Comparison of ENCODE assay signal across 8 cellular contexts in the genomic region with DNA sequence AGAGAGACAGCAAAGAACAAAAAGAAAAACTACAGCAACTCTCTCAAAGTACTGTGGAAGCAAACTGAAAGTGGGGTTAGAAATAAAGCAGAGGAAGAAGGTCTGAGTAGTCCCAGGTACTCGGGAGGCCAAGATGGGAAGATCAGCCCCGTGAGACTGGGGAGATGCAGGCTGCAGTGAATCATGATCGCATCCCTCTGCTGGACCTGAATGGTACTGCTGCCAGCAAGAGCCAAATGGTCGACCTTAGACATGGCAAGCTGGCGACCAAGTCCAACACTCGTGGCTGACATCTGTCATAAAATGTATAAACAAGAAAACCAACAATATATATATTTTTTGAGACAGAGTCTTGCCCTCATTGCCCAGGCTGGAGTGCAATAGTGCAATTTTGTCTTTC. TPM values are rescaled to one million over a fixed set of nuclear protein-coding genes. Genes with fewer than 3 reads are reported as not detected.
A peak's percentile ranks its signal among the peaks of the same experiment; 100 is the strongest.
DNase-seq lines count a peak whose midpoint lies in the region; ATAC-seq and TF ChIP-seq lines count a peak whose summit lies in the region.

No MANE protein-coding gene starts in this region.

- peak; percentile 33 to 69 (median 53) for TF ChIP-seq CTCF in body of pancreas (IDR thresholded peaks at IDR 0.05)

- 13 to 16% methylated on average over 6 of the region's 6 CpGs for WGBS in body of pancreas, 2 donors

- no peaks in the 10 kb centered on the region for H3K9me3 ChIP-seq in CD4-positive, alpha-beta memory T cell (ENCODE audit: control insufficient read depth in 1 of 2, low read length in 2 of 2)
- H3K9me3 ChIP-seq in body of pancreas, result no peaks in the 10 kb centered on the region

- peak; percentile 47 to 62 (median 59) for DNase-seq in CD4-positive, alpha-beta memory T cell
- DNase-seq in T-helper 2 cell treated with Interferon-gamma antibody and Interleukin-4, amounts not matched to agents 5 μg/mL and 100 μg/mL, for 36 hours (ENCODE audit: low spot score), result peak; percentile 11
- DNase-seq in body of pancreas (peak; percentile 49 to 76 (median 60)), left lobe of liver (ENCODE audit: low spot score) (no peak), SIG-M5 (lab: John Stamatoyannopoulos, UW) (no peak)
- DNase-seq in stimulated activated CD8-positive, alpha-beta memory T cell treated with anti-CD3 and anti-CD28 coated beads, Interleukin-15, amount 100 ng/mL, for 4 hours (ENCODE audit: low read depth in 2 of 2), result peak; percentile 21 to 33

- no peak overlapping the region for H3K4me3 ChIP-seq in CD4-positive, alpha-beta memory T cell (ENCODE audit: low read length in 2 of 2)
- no peak overlapping the region for H3K4me3 ChIP-seq in body of pancreas

- peak overlapping the region in 5 of 8 donors; percentile 3 to 53 (median 21) for H3K4me3 Mint-ChIP-seq in CD4-positive, alpha-beta memory T cell
- H3K4me3 Mint-ChIP-seq in T-helper 2 cell treated with Interferon-gamma antibody and Interleukin-4, amounts not matched to agents 5 μg/mL and 100 μg/mL, for 36 hours, result no peak overlapping the region

- H3K27me3 Mint-ChIP-seq in CD4-positive, alpha-beta memory T cell, result peaks cover 0 to 3% of the 10 kb centered on the region in 2 donors
- H3K27me3 Mint-ChIP-seq in T-helper 2 cell treated with Interferon-gamma antibody and Interleukin-4, amounts not matched to agents 5 μg/mL and 100 μg/mL, for 36 hours (ENCODE audit: low read depth), result no peaks in the 10 kb centered on the region

- no peak for TF ChIP-seq POLR2A in body of pancreas (IDR thresholded peaks at IDR 0.05)

- H3K4me1 ChIP-seq in CD4-positive, alpha-beta memory T cell (ENCODE audit: insufficient read depth, low read length), result peaks cover 8% of the 10 kb centered on the region
- H3K4me1 ChIP-seq in body of pancreas, result no peaks in the 10 kb centered on the region

- no peaks in the 10 kb centered on the region for H3K36me3 ChIP-seq in CD4-positive, alpha-beta memory T cell (ENCODE audit: insufficient read depth, low read length)
- no peaks in the 10 kb centered on the region for H3K36me3 ChIP-seq in body of pancreas (replicated peaks in 1 of 2; ENCODE audit: insufficient read depth in 1 of 2, low read depth in 2 of 2)

- no peaks in the 10 kb centered on the region for H3K36me3 Mint-ChIP-seq in CD4-positive, alpha-beta memory T cell
- no peaks in the 10 kb centered on the region for H3K36me3 Mint-ChIP-seq in T-helper 2 cell treated with Interferon-gamma antibody and Interleukin-4, amounts not matched to agents 5 μg/mL and 100 μg/mL, for 36 hours (ENCODE audit: low read depth)

- ATAC-seq in HG02798 (IDR thresholded peaks at IDR 0.05; ENCODE audit: poor library complexity, unreplicated experiment) (peak; percentile 62), body of pancreas (peak; percentile 53), left lobe of liver (peak; percentile 62), GM19035 (IDR thresholded peaks at IDR 0.05; ENCODE audit: unreplicated experiment) (no peak)

- intact Hi-C loops in CD4-positive, alpha-beta memory T cell (cut with micrococcal nuclease), result loop anchor here (1.0 kb wide), 1 partner anchor 11 kb away; no protein-coding TSS in a partner anchor
- intact Hi-C loops in body of pancreas (cut with DNase I), result no loop called here

- CTCF ChIA-PET in CD4-positive, alpha-beta memory T cell (lab: Charles Lee; ENCODE audit: partially characterized antibody), result interaction anchor here (0.6 to 2.1 kb wide), 4 partner anchors 10 to 43 kb away, joined by 3 to 18 read pairs (median 3); no protein-coding TSS in a partner anchor

- POLR2A ChIA-PET in CD4-positive, alpha-beta memory T cell (lab: Charles Lee; ENCODE audit: partially characterized antibody), result interaction anchor here (0.5 to 1.7 kb wide), 3 partner anchors 10 to 34 kb away, joined by 3 to 9 read pairs (median 3); a partner anchor contains a TSS

- H3K9me3 Mint-ChIP-seq in CD4-positive, alpha-beta memory T cell, result peaks cover 0 to 22% (median 5%) of the 10 kb centered on the region in 8 donors
- peaks cover 60% of the 10 kb centered on the region for H3K9me3 Mint-ChIP-seq in T-helper 2 cell treated with Interferon-gamma antibody and Interleukin-4, amounts not matched to agents 5 μg/mL and 100 μg/mL, for 36 hours

- H3K27ac Mint-ChIP-seq in CD4-positive, alpha-beta memory T cell, result no peak overlapping the region
- H3K27ac Mint-ChIP-seq in T-helper 2 cell treated with Interferon-gamma antibody and Interleukin-4, amounts not matched to agents 5 μg/mL and 100 μg/mL, for 36 hours, result no peak overlapping the region

- no peaks in the 10 kb centered on the region for H3K27me3 ChIP-seq in CD4-positive, alpha-beta memory T cell (ENCODE audit: insufficient read depth, low read length)
- H3K27me3 ChIP-seq in body of pancreas, result no peaks in the 10 kb centered on the region

- no peak overlapping the region for H3K27ac ChIP-seq in CD4-positive, alpha-beta memory T cell (ENCODE audit: low read depth, low read length)
- H3K27ac ChIP-seq in body of pancreas, result no peak overlapping the region

- H3K4me1 Mint-ChIP-seq in CD4-positive, alpha-beta memory T cell, result peaks cover 12 to 25% (median 21%) of the 10 kb centered on the region in 4 donors
- peaks cover 6% of the 10 kb centered on the region for H3K4me1 Mint-ChIP-seq in T-helper 2 cell treated with Interferon-gamma antibody and Interleukin-4, amounts not matched to agents 5 μg/mL and 100 μg/mL, for 36 hours (ENCODE audit: low read depth)

RNA-seq across cellular contexts. Expression of a gene that starts 33.7 kb away (rescaled TPM):
- 1 to 10 TPM; 5.5 to 6.1 TPM for total RNA-seq in CD4-positive, alpha-beta memory T cell
- polyA plus RNA-seq in CD4-positive, alpha-beta memory T cell, result 1 to 10 TPM; 1.9 to 2.0 TPM
- 1 to 10 TPM in 1 of 2 donors, under 1 TPM in 1; 0.33 to 1.3 TPM for total RNA-seq in body of pancreas
- total RNA-seq in left lobe of liver, result 0.58 TPM

Comparison
In these comparisons a context has a peak if more than half of its experiments do, and no peak if none do; other contexts are left out.
1. DNase-seq: peak in CD4-positive, alpha-beta memory T cell (5 of 5), T-helper 2 cell treated with Interferon-gamma antibody and Interleukin-4, amounts not matched to agents 5 μg/mL and 100 μg/mL, for 36 hours (single experiment), body of pancreas (4 of 4) and stimulated activated CD8-positive, alpha-beta memory T cell treated with anti-CD3 and anti-CD28 coated beads, Interleukin-15, amount 100 ng/mL, for 4 hours (2 of 2); none in left lobe of liver (single experiment) and SIG-M5 (single experiment).